Comparison of ENCODE assay signal across 27 cellular contexts in genomic region chr5:122089096-122089495, GRCh38. TPM values are rescaled to one million over a fixed set of nuclear protein-coding genes. Genes with fewer than 3 reads are reported as not detected.
DNase-seq lines count a peak whose midpoint lies in the region; ATAC-seq and TF ChIP-seq lines count a peak whose summit lies in the region.
"Had no signal": no experiment of that assay in that cellular context is flagged by ENCODE, and none has a peak within 500 bp of the region (broad histone marks: within the 10 kb centered on the region; RNA-seq: fewer than 3 reads in every experiment).

No MANE protein-coding gene starts in this region.

- no peaks in the 10 kb centered on the region for H3K4me1 ChIP-seq in ovary (ENCODE audit: insufficient read depth)
- H3K4me1 ChIP-seq: breast epithelium, pancreas, upper lobe of left lung had no signal

- H3K4me3 Mint-ChIP-seq in HFFc6: peak overlapping the region; percentile 66
- no peak overlapping the region for H3K4me3 Mint-ChIP-seq in activated T-helper 1 cell treated with anti-CD3 and anti-CD28 coated beads, Interleukin-12 subunit alpha, Interleukin-12 subunit beta, Interleukin-2, Interleukin-4 antibody, amounts not matched to agents 30 ng/mL and 10 ng/mL and 1 ng/mL, durations not matched to agents 14 hours and 24 hours and 36 hours
- H3K4me3 Mint-ChIP-seq: activated CD4-positive, alpha-beta memory T cell treated with anti-CD3 and anti-CD28 coated beads for 36 hours; activated T-cell treated with anti-CD3 and anti-CD28 coated beads, Interleukin-2, amount 50 U/mL, for 72 hours; CD4-positive, alpha-beta T cell; nephron progenitor cell had no signal

- H3K4me1 Mint-ChIP-seq in HFFc6 (ENCODE audit: low read depth): peaks cover 61% of the 10 kb centered on the region
- H3K4me1 Mint-ChIP-seq in activated T-helper 1 cell treated with anti-CD3 and anti-CD28 coated beads, Interleukin-12 subunit alpha, Interleukin-12 subunit beta, Interleukin-2, Interleukin-4 antibody, amounts not matched to agents 30 ng/mL and 10 ng/mL and 1 ng/mL, durations not matched to agents 14 hours and 24 hours and 36 hours (ENCODE audit: low read depth): no peaks in the 10 kb centered on the region

- peak overlapping the region; percentile 76 for H3K27ac Mint-ChIP-seq in HFFc6
- H3K27ac Mint-ChIP-seq in activated T-helper 1 cell treated with anti-CD3 and anti-CD28 coated beads, Interleukin-12 subunit alpha, Interleukin-12 subunit beta, Interleukin-2, Interleukin-4 antibody, amounts not matched to agents 30 ng/mL and 10 ng/mL and 1 ng/mL, durations not matched to agents 14 hours and 24 hours and 36 hours: no peak overlapping the region
- H3K27ac Mint-ChIP-seq: activated CD4-positive, alpha-beta memory T cell treated with anti-CD3 and anti-CD28 coated beads for 36 hours; activated T-cell treated with anti-CD3 and anti-CD28 coated beads, Interleukin-2, amount 50 U/mL, for 72 hours; CD4-positive, alpha-beta T cell; nephron progenitor cell had no signal

- no peak for TF ChIP-seq CTCF in AG10803 (conservative IDR thresholded peaks at IDR 0.05; ENCODE audit: low read length)
- TF ChIP-seq CTCF in HFFc6 (IDR thresholded peaks at IDR 0.05): no peak
- no peak for TF ChIP-seq CTCF in ovary (IDR thresholded peaks at IDR 0.05)

- peaks cover 8% of the 10 kb centered on the region for H3K36me3 Mint-ChIP-seq in HFFc6 (ENCODE audit: low read depth)
- no peaks in the 10 kb centered on the region for H3K36me3 Mint-ChIP-seq in activated T-helper 1 cell treated with anti-CD3 and anti-CD28 coated beads, Interleukin-12 subunit alpha, Interleukin-12 subunit beta, Interleukin-2, Interleukin-4 antibody, amounts not matched to agents 30 ng/mL and 10 ng/mL and 1 ng/mL, durations not matched to agents 14 hours and 24 hours and 36 hours (ENCODE audit: low read depth)
- H3K36me3 Mint-ChIP-seq: activated CD4-positive, alpha-beta memory T cell treated with anti-CD3 and anti-CD28 coated beads for 36 hours had no signal

- no peaks in the 10 kb centered on the region for H3K27me3 ChIP-seq in ovary
- H3K27me3 ChIP-seq: breast epithelium, pancreas, suprapubic skin, upper lobe of left lung had no signal

- intact Hi-C loops in left ventricle myocardium superior (cut with micrococcal nuclease) (loop anchor here (10.0 kb wide), 1 partner anchor 114 kb away; no protein-coding TSS in a partner anchor), ovary (cut with DNase I) (no loop called here)
- intact Hi-C loops in activated T-helper 1 cell treated with anti-CD3 and anti-CD28 coated beads, Interleukin-12 subunit alpha, Interleukin-12 subunit beta, Interleukin-2, Interleukin-4 antibody, amounts not matched to agents 30 ng/mL and 10 ng/mL and 1 ng/mL, durations not matched to agents 14 hours and 24 hours and 36 hours (cut with micrococcal nuclease): no loop called here

- peak; percentile 80 for ATAC-seq in left ventricle myocardium superior
- no peak for ATAC-seq in GM19023 (IDR thresholded peaks at IDR 0.05; ENCODE audit: unreplicated experiment)
- ATAC-seq in HG02763 (IDR thresholded peaks at IDR 0.05; ENCODE audit: unreplicated experiment): no peak
- ATAC-seq: activated T-cell treated with anti-CD3 and anti-CD28 coated beads, Interleukin-2, amount 50 U/mL, for 72 hours; pancreas had no signal

- no peak overlapping the region for H3K27ac ChIP-seq in ovary
- H3K27ac ChIP-seq: breast epithelium, pancreas, SK-N-MC, suprapubic skin, upper lobe of left lung had no signal

- no peaks in the 10 kb centered on the region for H3K9me3 Mint-ChIP-seq in HFFc6
- H3K9me3 Mint-ChIP-seq in activated T-helper 1 cell treated with anti-CD3 and anti-CD28 coated beads, Interleukin-12 subunit alpha, Interleukin-12 subunit beta, Interleukin-2, Interleukin-4 antibody, amounts not matched to agents 30 ng/mL and 10 ng/mL and 1 ng/mL, durations not matched to agents 14 hours and 24 hours and 36 hours: no peaks in the 10 kb centered on the region
- H3K9me3 Mint-ChIP-seq: activated CD4-positive, alpha-beta memory T cell treated with anti-CD3 and anti-CD28 coated beads for 36 hours; activated T-cell treated with anti-CD3 and anti-CD28 coated beads, Interleukin-2, amount 50 U/mL, for 72 hours; CD4-positive, alpha-beta T cell; nephron progenitor cell had no signal

- TF ChIP-seq EP300 in ovary (IDR thresholded peaks at IDR 0.05): no peak

- H3K27me3 Mint-ChIP-seq in HFFc6 (ENCODE audit: insufficient read depth): no peaks in the 10 kb centered on the region
- peaks cover 4% of the 10 kb centered on the region for H3K27me3 Mint-ChIP-seq in activated T-helper 1 cell treated with anti-CD3 and anti-CD28 coated beads, Interleukin-12 subunit alpha, Interleukin-12 subunit beta, Interleukin-2, Interleukin-4 antibody, amounts not matched to agents 30 ng/mL and 10 ng/mL and 1 ng/mL, durations not matched to agents 14 hours and 24 hours and 36 hours (ENCODE audit: insufficient read depth)
- H3K27me3 Mint-ChIP-seq: activated CD4-positive, alpha-beta memory T cell treated with anti-CD3 and anti-CD28 coated beads for 36 hours; CD4-positive, alpha-beta T cell had no signal

- no peak for TF ChIP-seq POLR2A in ovary (IDR thresholded peaks at IDR 0.05)

- no peaks in the 10 kb centered on the region for H3K36me3 ChIP-seq in ovary
- H3K36me3 ChIP-seq: breast epithelium, pancreas, suprapubic skin, upper lobe of left lung had no signal

- DNase-seq in AG10803 (ENCODE audit: low read depth): peak; percentile 88
- no peak for DNase-seq in HFFc6
- DNase-seq in astrocyte of the hippocampus (ENCODE audit: low read depth, low spot score): peak; percentile 53
- no peak for DNase-seq in left ventricle myocardium superior
- no peak for DNase-seq in ovary
- DNase-seq in activated T-helper 1 cell treated with anti-CD3 and anti-CD28 coated beads, Interleukin-12 subunit alpha, Interleukin-12 subunit beta, Interleukin-2, Interleukin-4 antibody, amounts not matched to agents 30 ng/mL and 10 ng/mL and 1 ng/mL, durations not matched to agents 14 hours and 24 hours and 36 hours (ENCODE audit: low spot score): no peak
- DNase-seq: activated CD4-positive, alpha-beta memory T cell treated with anti-CD3 and anti-CD28 coated beads for 36 hours; activated naive CD4-positive, alpha-beta T cell; activated T-cell treated with anti-CD3 and anti-CD28 coated beads, Interleukin-2, amount 50 U/mL, for 72 hours; CD4-positive, alpha-beta T cell; GF-D8; hippocampal formation; NCI-H774; nephron progenitor cell; pancreas; retina; RPMI8226; stimulated activated CD4-positive, alpha-beta T cell treated with anti-CD3 and anti-CD28 coated beads, Interleukin-1b, Interleukin-23, amount 100 ng/mL, for 48 hours; stimulated activated naive CD4-positive, alpha-beta T cell treated with Interleukin-2 at 50 U/mL for 16 hours; upper lobe of left lung had no signal

- no peak overlapping the region for H3K4me3 ChIP-seq in AG10803 (ENCODE audit: low read length)
- H3K4me3 ChIP-seq in ovary: no peak overlapping the region
- H3K4me3 ChIP-seq: breast epithelium, pancreas, SK-N-MC, suprapubic skin, upper lobe of left lung had no signal

- no peaks in the 10 kb centered on the region for H3K9me3 ChIP-seq in ovary
- H3K9me3 ChIP-seq: breast epithelium, pancreas, suprapubic skin, upper lobe of left lung had no signal

RNA-seq across cellular contexts. Expression of gene LOX, which starts 11.0 kb away (rescaled TPM):
- 1,000 to 10,000 TPM in 3 of 6 experiments, 100 to 1,000 TPM in 3; 890 to 1,151 (median 989) TPM for total RNA-seq in HFFc6 (2021; fragmentation: NEBNext Ultra II Directional; extraction: Animal tissue kit (Norgen Biotek cat#: 25700))
- total RNA-seq in left ventricle myocardium superior: 6.0 TPM
- total RNA-seq in ovary: 10 to 100 TPM in 3 of 7 donors, 1 to 10 TPM in 4; 6.9 to 16.7 (median 9.4) TPM
- 10 to 100 TPM; 12.4 to 23.5 TPM for polyA plus RNA-seq in ovary
- not detected in 2 replicates for total RNA-seq in activated T-helper 1 cell treated with anti-CD3 and anti-CD28 coated beads, Interleukin-12 subunit alpha, Interleukin-12 subunit beta, Interleukin-2, Interleukin-4 antibody, amounts not matched to agents 30 ng/mL and 10 ng/mL and 1 ng/mL, durations not matched to agents 14 hours and 24 hours and 36 hours
- total RNA-seq: activated CD4-positive, alpha-beta memory T cell treated with anti-CD3 and anti-CD28 coated beads for 36 hours; activated T-cell treated with anti-CD3 and anti-CD28 coated beads, Interleukin-2, amount 50 U/mL, for 72 hours; T-helper 1 cell treated with Interleukin-12 subunit alpha and Interleukin-12 subunit beta and Interleukin-4 antibody, amounts not matched to agents 30 ng/mL and 1 ng/mL, for 36 hours had no signal

RNA-seq across cellular contexts. Expression of gene ZNF474, which starts 40.2 kb away (rescaled TPM):
- total RNA-seq in HFFc6 (2021; fragmentation: NEBNext Ultra II Directional; extraction: Animal tissue kit (Norgen Biotek cat#: 25700)): under 1 TPM in 5 of 6 experiments, not detected in 1; 0.10 to 0.28 (median 0.16) TPM
- total RNA-seq in left ventricle myocardium superior: not detected
- total RNA-seq in ovary: 1 to 10 TPM in 1 of 7 donors, under 1 TPM in 5, not detected in 1; 0.12 to 5.7 (median 0.61) TPM
- polyA plus RNA-seq in ovary: under 1 TPM; 0.13 to 0.18 TPM
- not detected in 2 replicates for total RNA-seq in activated T-helper 1 cell treated with anti-CD3 and anti-CD28 coated beads, Interleukin-12 subunit alpha, Interleukin-12 subunit beta, Interleukin-2, Interleukin-4 antibody, amounts not matched to agents 30 ng/mL and 10 ng/mL and 1 ng/mL, durations not matched to agents 14 hours and 24 hours and 36 hours
- total RNA-seq: activated CD4-positive, alpha-beta memory T cell treated with anti-CD3 and anti-CD28 coated beads for 36 hours; H1 had no signal
- polyA plus RNA-seq: H1 had no signal

Comparison
In these comparisons a context has a peak if more than half of its experiments do, and no peak if none do; other contexts are left out.
1. DNase-seq: peak in AG10803 (single experiment) and astrocyte of the hippocampus (single experiment); none in HFFc6 (single experiment), left ventricle myocardium superior (single experiment), ovary (0 of 5) and activated T-helper 1 cell treated with anti-CD3 and anti-CD28 coated beads, Interleukin-12 subunit alpha, Interleukin-12 subunit beta, Interleukin-2, Interleukin-4 antibody, amounts not matched to agents 30 ng/mL and 10 ng/mL and 1 ng/mL, durations not matched to agents 14 hours and 24 hours and 36 hours (single experiment).
2. RNA of gene LOX, which starts 11.0 kb away (total RNA-seq): 890 to 1,151 TPM in HFFc6; 6.9 to 16.7 TPM in ovary, 6.0 TPM in left ventricle myocardium superior (single experiment) and not detected in activated T-helper 1 cell treated with anti-CD3 and anti-CD28 coated beads, Interleukin-12 subunit alpha, Interleukin-12 subunit beta, Interleukin-2, Interleukin-4 antibody, amounts not matched to agents 30 ng/mL and 10 ng/mL and 1 ng/mL, durations not matched to agents 14 hours and 24 hours and 36 hours; every median in the first group is over 10 times any median in the second.